In the genomic region with DNA sequence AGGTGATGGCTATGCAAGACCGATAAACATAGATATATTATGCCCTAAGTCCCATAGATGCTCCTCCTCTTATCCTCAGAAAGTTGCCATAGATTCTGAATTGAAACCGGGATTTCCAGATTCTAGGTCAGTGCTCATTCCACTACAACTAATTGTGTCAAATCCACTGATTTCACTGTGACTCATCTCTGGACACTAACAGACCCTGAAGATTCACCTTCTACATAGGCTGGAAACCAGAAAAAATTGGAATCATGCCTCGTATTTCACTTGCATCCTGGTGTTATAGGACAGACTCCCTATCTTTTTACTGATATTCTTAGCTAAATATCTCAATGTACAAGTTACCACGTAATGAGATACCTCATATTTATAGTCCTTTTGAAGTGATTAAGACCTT, we compare ENCODE assay signal across 1 cellular context.
TF ChIP-seq lines count a peak whose summit lies in the region.

No MANE protein-coding gene starts in this region.

TF ChIP-seq in IMR-90, 13 proteins besides CTCF, POLR2A, EP300 and RAD21:
- TF ChIP-seq MXI1 (IDR thresholded peaks at IDR 0.05; ENCODE audit: borderline replicate concordance, low read depth, low read length) = no peak
- no peak for TF ChIP-seq CEBPB (IDR thresholded peaks at IDR 0.05; ENCODE audit: low read depth, low read length)
